Comparison of ENCODE assay signal across 13 cellular contexts in the genomic region with DNA sequence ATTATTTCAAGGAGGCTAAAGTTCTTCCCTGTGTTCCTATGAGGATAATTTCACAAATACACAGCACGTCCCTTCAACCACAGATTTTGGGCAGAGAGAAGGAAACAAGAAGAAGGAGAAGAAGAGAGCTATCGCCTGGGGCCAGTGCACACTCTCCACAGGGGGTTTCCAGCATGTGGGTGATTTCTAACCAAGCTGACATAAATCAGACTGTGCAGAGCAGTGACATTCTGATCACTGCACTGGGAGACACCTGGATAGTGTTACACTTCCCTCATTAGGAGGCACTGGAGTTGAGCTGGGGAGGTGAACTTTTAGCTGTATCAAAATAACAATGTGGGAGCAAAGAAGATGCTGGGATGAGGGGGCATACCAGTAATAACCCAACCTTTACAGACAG.
A peak's percentile ranks its signal among the peaks of the same experiment; 100 is the strongest.
DNase-seq lines count a peak whose midpoint lies in the region; ATAC-seq, FAIRE-seq and TF ChIP-seq lines count a peak whose summit lies in the region.
"Had no signal": no experiment of that assay in that cellular context is flagged by ENCODE, and none has a peak within 500 bp of the region (broad histone marks: within the 10 kb centered on the region; RNA-seq: fewer than 3 reads in every experiment).

No MANE protein-coding gene starts in this region.

- no peak overlapping the region for H3K4me3 ChIP-seq in SK-N-MC
- H3K4me3 ChIP-seq: ovary had no signal

- no peak overlapping the region for H3K4me3 Mint-ChIP-seq in activated naive CD4-positive, alpha-beta T cell treated with anti-CD3 and anti-CD28 coated beads for 36 hours
- H3K4me3 Mint-ChIP-seq: endodermal cell, immature natural killer cell had no signal

- ATAC-seq in HG03039 (IDR thresholded peaks at IDR 0.05; ENCODE audit: unreplicated experiment), result peak; percentile 97
- ATAC-seq: activated naive CD4-positive, alpha-beta T cell treated with anti-CD3 and anti-CD28 coated beads, Interleukin-2, amount 50 U/mL, for 72 hours had no signal

- H3K9ac ChIP-seq in SK-N-MC (ENCODE audit: insufficient read length), result no peak overlapping the region

- CTCF ChIA-PET in activated naive CD4-positive, alpha-beta T cell treated with anti-CD3 and anti-CD28 coated beads for 36 hours (lab: Charles Lee), result interaction anchor here (0.5 kb wide), 1 partner anchor 1421 kb away, joined by 3 read pairs; no protein-coding TSS in a partner anchor

- no peak overlapping the region for H3K27ac Mint-ChIP-seq in activated naive CD4-positive, alpha-beta T cell treated with anti-CD3 and anti-CD28 coated beads for 36 hours
- H3K27ac Mint-ChIP-seq: activated naive CD4-positive, alpha-beta T cell treated with anti-CD3 and anti-CD28 coated beads, Interleukin-2, amount 50 U/mL, for 72 hours; endodermal cell; immature natural killer cell had no signal

- H3K36me3 Mint-ChIP-seq in activated naive CD4-positive, alpha-beta T cell treated with anti-CD3 and anti-CD28 coated beads for 36 hours (ENCODE audit: low read depth), result no peaks in the 10 kb centered on the region
- H3K36me3 Mint-ChIP-seq: activated naive CD4-positive, alpha-beta T cell treated with anti-CD3 and anti-CD28 coated beads, Interleukin-2, amount 50 U/mL, for 72 hours; immature natural killer cell had no signal

- DNase-seq in GM12892 (ENCODE audit: insufficient read length) (no peak), GM20000 (ENCODE audit: low spot score) (peak; percentile 39), SK-N-MC (ENCODE audit: low read depth, low spot score) (peak; percentile 6), inferior parietal cortex (ENCODE audit: extremely low spot score) (no peak), NCI-H446 treated with DMSO at 0.1 percent for 48 hours (lab: John Stamatoyannopoulos, UW) (no peak), NOMO-1 (lab: John Stamatoyannopoulos, UW; ENCODE audit: unreplicated experiment in 2 of 2) (no peak)
- DNase-seq in activated naive CD4-positive, alpha-beta T cell treated with anti-CD3 and anti-CD28 coated beads for 36 hours, result no peak
- DNase-seq: endodermal cell, immature natural killer cell, ovary had no signal

- no peaks in the 10 kb centered on the region for H3K9me3 ChIP-seq in SK-N-MC (ENCODE audit: low read depth, low read length)
- H3K9me3 ChIP-seq: ovary had no signal

- H3K4me1 Mint-ChIP-seq in activated naive CD4-positive, alpha-beta T cell treated with anti-CD3 and anti-CD28 coated beads for 36 hours (ENCODE audit: low read depth), result no peaks in the 10 kb centered on the region
- H3K4me1 Mint-ChIP-seq: endodermal cell, immature natural killer cell had no signal

- intact Hi-C loops in activated naive CD4-positive, alpha-beta T cell treated with anti-CD3 and anti-CD28 coated beads for 36 hours (cut with micrococcal nuclease), result no loop called here

- no peak for TF ChIP-seq CTCF in GM20000 (IDR thresholded peaks at IDR 0.05; ENCODE audit: extremely low read depth, missing control alignments)

- H3K9me3 Mint-ChIP-seq in activated naive CD4-positive, alpha-beta T cell treated with anti-CD3 and anti-CD28 coated beads for 36 hours, result no peaks in the 10 kb centered on the region
- H3K9me3 Mint-ChIP-seq: activated naive CD4-positive, alpha-beta T cell treated with anti-CD3 and anti-CD28 coated beads, Interleukin-2, amount 50 U/mL, for 72 hours; endodermal cell had no signal

- no peak overlapping the region for H3K27ac ChIP-seq in SK-N-MC
- H3K27ac ChIP-seq: C4-2B, ovary had no signal

- no peak for TF ChIP-seq POLR2A in GM12892 (IDR thresholded peaks at IDR 0.05; ENCODE audit: low read depth, low read length)

- H3K27me3 Mint-ChIP-seq in activated naive CD4-positive, alpha-beta T cell treated with anti-CD3 and anti-CD28 coated beads for 36 hours (ENCODE audit: low read depth), result no peaks in the 10 kb centered on the region

- no peaks in the 10 kb centered on the region for H3K36me3 ChIP-seq in SK-N-MC (ENCODE audit: insufficient read depth, low read length)
- H3K36me3 ChIP-seq: ovary had no signal

- peak; percentile 93 for FAIRE-seq in GM12892 (lab: Jason Lieb, UNC)

Comparison
In these comparisons a context has a peak if more than half of its experiments do, and no peak if none do; other contexts are left out.
1. DNase-seq: peak in GM20000 (single experiment) and SK-N-MC (single experiment); none in GM12892 (single experiment), activated naive CD4-positive, alpha-beta T cell treated with anti-CD3 and anti-CD28 coated beads for 36 hours (single experiment), inferior parietal cortex (single experiment), NCI-H446 treated with DMSO at 0.1 percent for 48 hours (single experiment) and NOMO-1 (0 of 2).